Comparison of ENCODE assay signal across 8 cellular contexts in the genomic region with DNA sequence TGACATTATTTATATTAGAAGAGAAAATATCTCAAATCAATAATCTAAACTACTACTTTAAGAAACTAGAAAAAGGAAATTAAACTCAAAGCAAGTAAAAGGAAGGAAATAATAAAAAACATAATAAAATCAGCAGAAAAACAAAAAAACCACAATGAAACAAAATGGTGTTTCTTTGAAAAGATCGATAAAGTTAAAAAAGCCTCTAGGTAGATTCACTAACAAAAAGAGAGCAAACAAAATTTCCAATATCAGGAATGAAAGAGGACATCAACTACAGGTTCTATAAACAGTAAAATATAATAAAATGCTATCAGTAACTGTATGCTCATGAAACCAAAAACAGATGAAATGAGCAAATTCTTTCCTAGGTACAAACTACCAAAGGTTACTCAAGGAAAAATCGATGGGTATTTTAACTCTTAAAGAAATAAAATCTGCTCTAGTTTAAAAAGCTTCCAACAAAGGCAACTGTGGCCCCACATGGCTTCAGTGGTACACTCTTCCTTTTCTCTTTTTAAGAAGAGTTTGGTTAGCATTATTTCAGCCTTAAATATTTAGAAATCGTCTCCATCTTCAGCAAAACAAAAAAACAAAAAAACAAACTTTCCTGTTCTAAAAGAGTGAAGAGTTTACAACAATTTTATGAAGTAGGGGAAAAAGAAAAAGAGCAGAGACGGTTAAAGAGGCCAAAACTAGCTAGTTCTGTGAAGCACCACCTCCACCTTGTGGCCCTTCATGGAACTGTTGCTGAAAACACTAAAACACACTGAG.
A peak's percentile ranks its signal among the peaks of the same experiment; 100 is the strongest.
DNase-seq lines count a peak whose midpoint lies in the region; ATAC-seq lines count a peak whose summit lies in the region.

No MANE protein-coding gene starts in this region.

- DNase-seq in GM04504 (ENCODE audit: low read depth) (peak; percentile 25), NAMALWA (ENCODE audit: low spot score) (peak; percentile 86), T-helper 22 cell (ENCODE audit: low read depth) (peak; percentile 31), anterior cingulate cortex (lab: John Stamatoyannopoulos, UW) (peak in 35 of 58 donors; percentile 0 to 64 (median 18)), hippocampal formation (lab: John Stamatoyannopoulos, UW) (peak; percentile 12 to 54)
- peak; percentile 19 to 61 for DNase-seq in stimulated activated CD4-positive, alpha-beta T cell treated with anti-CD3 and anti-CD28 coated beads, Interleukin-12 subunit alpha, Interleukin-12 subunit beta, amount 100 ng/mL, for 24 hours (ENCODE audit: low read depth in 2 of 2)

- no peak for ATAC-seq in GM21786 (IDR thresholded peaks at IDR 0.05; ENCODE audit: unreplicated experiment)
- ATAC-seq in HG03432 (IDR thresholded peaks at IDR 0.05; ENCODE audit: unreplicated experiment): no peak

Comparison
In these comparisons a context has a peak if more than half of its experiments do, and no peak if none do; other contexts are left out.
1. DNase-seq: peak in every context shown above with its lines; median percentile 86 in NAMALWA; 40 in stimulated activated CD4-positive, alpha-beta T cell treated with anti-CD3 and anti-CD28 coated beads, Interleukin-12 subunit alpha, Interleukin-12 subunit beta, amount 100 ng/mL, for 24 hours; 33 in hippocampal formation; 31 in T-helper 22 cell; 25 in GM04504; 18 in anterior cingulate cortex.